In genomic region chr19:29967623-29968022, GRCh38 we compare ENCODE assay signal across 13 cellular contexts. TPM values are rescaled to one million over a fixed set of nuclear protein-coding genes. Genes with fewer than 3 reads are reported as not detected.
DNase-seq lines count a peak whose midpoint lies in the region; ATAC-seq, FAIRE-seq and TF ChIP-seq lines count a peak whose summit lies in the region.
"Had no signal": no experiment of that assay in that cellular context is flagged by ENCODE, and none has a peak within 500 bp of the region (broad histone marks: within the 10 kb centered on the region; RNA-seq: fewer than 3 reads in every experiment).

No MANE protein-coding gene starts in this region.

- no peaks in the 10 kb centered on the region for H3K27me3 ChIP-seq in CD8-positive, alpha-beta T cell (ENCODE audit: insufficient read depth, low read length)
- no peaks in the 10 kb centered on the region for H3K27me3 ChIP-seq in Karpas-422 (ENCODE audit: low read length)
- H3K27me3 ChIP-seq: spleen had no signal

- no peaks in the 10 kb centered on the region for H3K9me3 ChIP-seq in CD8-positive, alpha-beta T cell (ENCODE audit: low read length)
- no peaks in the 10 kb centered on the region for H3K9me3 ChIP-seq in Karpas-422 (ENCODE audit: low read length)
- H3K9me3 ChIP-seq: spleen had no signal

- H3K9ac ChIP-seq in Karpas-422 (ENCODE audit: low read length), result no peak overlapping the region

- no peaks in the 10 kb centered on the region for H3K9me3 Mint-ChIP-seq in CD8-positive, alpha-beta T cell
- H3K9me3 Mint-ChIP-seq: stimulated activated naive CD8-positive, alpha-beta T cell treated with anti-CD3 and anti-CD28 coated beads, Interleukin-15, Interleukin-2, amounts not matched to agents 100 ng/mL and 50 ng/mL, for 24 hours had no signal

- H3K4me1 ChIP-seq in CD8-positive, alpha-beta T cell (ENCODE audit: insufficient read depth, low read length), result peaks cover 66% of the 10 kb centered on the region
- peaks cover 72% of the 10 kb centered on the region for H3K4me1 ChIP-seq in Karpas-422 (ENCODE audit: low read length)

- DNase-seq in CD8-positive, alpha-beta T cell, result no peak
- DNase-seq in Karpas-422 (no peak), medulla oblongata (ENCODE audit: extremely low spot score) (peak; percentile 51), HTR-8/SVneo (ENCODE audit: insufficient read length, low spot score) (no peak), posterior vena cava (ENCODE audit: low spot score) (no peak), NAMALWA (ENCODE audit: low spot score) (no peak)
- DNase-seq: activated CD4-positive, CD25-positive, alpha-beta regulatory T cell treated with anti-CD3 and anti-CD28 coated beads, Interleukin-2, amount 50 U/mL, for 72 hours; activated naive CD4-positive, alpha-beta T cell treated with anti-CD3 and anti-CD28 coated beads, Interleukin-2, amount 50 U/mL, for 16 hours; spleen had no signal

- no peak for FAIRE-seq in HTR-8/SVneo (lab: Jason Lieb, UNC)

- peak overlapping the region; percentile 56 for H3K27ac Mint-ChIP-seq in CD8-positive, alpha-beta T cell
- H3K27ac Mint-ChIP-seq: stimulated activated naive CD8-positive, alpha-beta T cell treated with anti-CD3 and anti-CD28 coated beads, Interleukin-15, Interleukin-2, amounts not matched to agents 100 ng/mL and 50 ng/mL, for 24 hours had no signal

- no peak overlapping the region for H3K4me2 ChIP-seq in Karpas-422 (ENCODE audit: low read depth, low read length, poor library complexity, severe bottlenecking)

- ATAC-seq in CD8-positive, alpha-beta T cell, result no peak
- ATAC-seq in HG03095 (IDR thresholded peaks at IDR 0.05; ENCODE audit: unreplicated experiment), result no peak

- no peak overlapping the region for H3K4me3 ChIP-seq in CD8-positive, alpha-beta T cell (ENCODE audit: low read depth, low read length)
- no peak overlapping the region for H3K4me3 ChIP-seq in Karpas-422 (ENCODE audit: low read length)
- H3K4me3 ChIP-seq: lung, spleen had no signal

- CTCF ChIA-PET in CD8-positive, alpha-beta T cell (lab: Charles Lee), result interaction anchor here (0.6 to 1.9 kb wide), 4 partner anchors 12 to 82 kb away, joined by 3 to 6 read pairs (median 4); no protein-coding TSS in a partner anchor

- POLR2A ChIA-PET in CD8-positive, alpha-beta T cell (lab: Charles Lee), result interaction anchor here (0.6 to 1.0 kb wide), 2 partner anchors 22 to 26 kb away, joined by 3 to 5 read pairs; partner anchors contain the start of gene URI1

- no peaks in the 10 kb centered on the region for H3K36me3 Mint-ChIP-seq in CD8-positive, alpha-beta T cell

- H2AFZ ChIP-seq in Karpas-422 (ENCODE audit: low read length), result no peak overlapping the region

- no peak overlapping the region for H3K4me3 Mint-ChIP-seq in CD8-positive, alpha-beta T cell
- H3K4me3 Mint-ChIP-seq: stimulated activated naive CD8-positive, alpha-beta T cell treated with anti-CD3 and anti-CD28 coated beads, Interleukin-15, Interleukin-2, amounts not matched to agents 100 ng/mL and 50 ng/mL, for 24 hours had no signal

- H3K9me2 ChIP-seq in Karpas-422 (replicated peaks; ENCODE audit: insufficient read depth, low read length), result no peaks in the 10 kb centered on the region

- H3K4me1 Mint-ChIP-seq in CD8-positive, alpha-beta T cell (ENCODE audit: low read depth), result peaks cover 87% of the 10 kb centered on the region

- intact Hi-C loops in CD8-positive, alpha-beta T cell (cut with DNase I, micrococcal nuclease), result loop anchor here in 1 of 2 experiments (5.0 kb wide), 1 partner anchor 35 kb away; no protein-coding TSS in a partner anchor
- intact Hi-C loops in posterior vena cava (cut with DNase I), result no loop called here

- H3K27me3 Mint-ChIP-seq in CD8-positive, alpha-beta T cell (ENCODE audit: low read depth), result no peaks in the 10 kb centered on the region
- H3K27me3 Mint-ChIP-seq: stimulated activated naive CD8-positive, alpha-beta T cell treated with anti-CD3 and anti-CD28 coated beads, Interleukin-15, Interleukin-2, amounts not matched to agents 100 ng/mL and 50 ng/mL, for 24 hours had no signal

- no peaks in the 10 kb centered on the region for H3K36me3 ChIP-seq in CD8-positive, alpha-beta T cell (ENCODE audit: insufficient read depth, low read length)
- no peaks in the 10 kb centered on the region for H3K36me3 ChIP-seq in Karpas-422 (ENCODE audit: insufficient read depth, low read length)
- H3K36me3 ChIP-seq: spleen had no signal

- H3K27ac ChIP-seq in CD8-positive, alpha-beta T cell (ENCODE audit: low read depth, low read length), result no peak overlapping the region
- H3K27ac ChIP-seq in Karpas-422 (ENCODE audit: low read length) (peak overlapping the region; percentile 61), VCaP (peak overlapping the region; percentile 5)

- peaks cover 98% of the 10 kb centered on the region for H3K79me2 ChIP-seq in Karpas-422 (ENCODE audit: low read length)

- H4K20me1 ChIP-seq in Karpas-422 (ENCODE audit: insufficient read depth, low read depth, low read length), result peaks cover 13% of the 10 kb centered on the region; the same call in 1 of the 2 replicates

- TF ChIP-seq CTCF in CD8-positive, alpha-beta T cell (IDR thresholded peaks at IDR 0.05), result no peak
- no peak for TF ChIP-seq CTCF in VCaP (conservative IDR thresholded peaks at IDR 0.05)

RNA-seq across cellular contexts. Expression of gene URI1, which starts 25.6 kb away (rescaled TPM):
- total RNA-seq in CD8-positive, alpha-beta T cell, result 10 to 100 TPM; 51.3 to 56.4 TPM
- total RNA-seq in Karpas-422 (2014; rRNA removed; shearing (Covaris generic); ENCODE audit: low replicate concordance), result 77.7 and 106 TPM in 2 replicates
- total RNA-seq in posterior vena cava, result 10 to 100 TPM; 43.1 to 51.1 TPM
